ENCODE assay signal across 15 cellular contexts in genomic region chr10:4671451-4672145, GRCh38.
A peak's percentile ranks its signal among the peaks of the same experiment; 100 is the strongest.
DNase-seq lines count a peak whose midpoint lies in the region; TF ChIP-seq lines count a peak whose summit lies in the region.
"Had no signal": no experiment of that assay in that cellular context is flagged by ENCODE, and none has a peak within 500 bp of the region (broad histone marks: within the 10 kb centered on the region; RNA-seq: fewer than 3 reads in every experiment).

No MANE protein-coding gene starts in this region.

- in situ Hi-C loops in astrocyte of the spinal cord (cut with HindIII; ENCODE audit: low sequenced_read_pairs) = no loop called here

- H2AFZ ChIP-seq in mesenchymal stem cell (ENCODE audit: low read depth, low read length) (peak overlapping the region; percentile 36), H9 (ENCODE audit: low read length) (no peak overlapping the region)

- DNase-seq in AG04449 (ENCODE audit: low read depth, low spot score) (no peak), LHCN-M2 (ENCODE audit: low read depth) (peak; percentile 75), astrocyte of the spinal cord (ENCODE audit: low read depth, low spot score) (peak; percentile 84), mesenchymal stem cell (peak; percentile 72), H9 (no peak)
- DNase-seq in effector memory CD4-positive, alpha-beta T cell = no peak
- DNase-seq in stimulated activated CD4-positive, alpha-beta T cell treated with anti-CD3 and anti-CD28 coated beads, Interleukin-15, amount 100 ng/mL, for 24 hours = no peak
- DNase-seq in activated CD4-positive, alpha-beta memory T cell treated with anti-CD3 and anti-CD28 coated beads for 36 hours = no peak
- DNase-seq: activated CD4-positive, alpha-beta T cell treated with anti-CD3 and anti-CD28 coated beads for 36 hours; DND-41; endodermal cell; hypothalamus; NCI-H1930 had no signal

- H3K56ac ChIP-seq in H9 (ENCODE audit: insufficient read length, low read depth, low read length) = no peak overlapping the region

- peak overlapping the region; percentile 16 to 71 for H3K4ac ChIP-seq in mesenchymal stem cell (ENCODE audit: low read depth in 1 of 2, low read length in 2 of 2)
- no peak overlapping the region for H3K4ac ChIP-seq in H9 (ENCODE audit: low read depth, low read length)

- no peak for TF ChIP-seq CTCF in AG04449 (IDR thresholded peaks at IDR 0.05; ENCODE audit: insufficient read depth, low read length, missing control alignments)
- no peak for TF ChIP-seq CTCF in astrocyte of the spinal cord (IDR thresholded peaks at IDR 0.05; ENCODE audit: low read depth, low read length)
- TF ChIP-seq CTCF in H9 (conservative IDR thresholded peaks at IDR 0.05) = no peak

- no peak overlapping the region for H3K27ac Mint-ChIP-seq in H9
- H3K27ac Mint-ChIP-seq in activated CD4-positive, alpha-beta memory T cell treated with anti-CD3 and anti-CD28 coated beads for 36 hours = no peak overlapping the region
- H3K27ac Mint-ChIP-seq: activated CD4-positive, alpha-beta T cell treated with anti-CD3 and anti-CD28 coated beads for 36 hours; activated T-helper 17 cell treated with anti-CD3 and anti-CD28 coated beads, Interleukin-2, amount 50 U/mL, for 72 hours; endodermal cell; stimulated activated memory B cell treated with anti-CD40 and anti-IgM and Interleukin-4, amounts not matched to agents 10 μg/mL and 1 μg/mL and 100 μg/mL, for 72 hours had no signal

- H3K79me1 ChIP-seq in mesenchymal stem cell (replicated peaks; ENCODE audit: low read length, poor library complexity, severe bottlenecking) (peaks cover 3% of the 10 kb centered on the region), H9 (ENCODE audit: insufficient read depth, low read depth, low read length, poor library complexity, severe bottlenecking) (no peaks in the 10 kb centered on the region)

- H2BK12ac ChIP-seq in mesenchymal stem cell (ENCODE audit: low read length in 2 of 2) (peak overlapping the region in 1 of 2 experiments; percentile 37), H9 (ENCODE audit: insufficient read length, low read depth, low read length) (no peak overlapping the region)

- no peaks in the 10 kb centered on the region for H3K4me1 Mint-ChIP-seq in H9
- H3K4me1 Mint-ChIP-seq in activated CD4-positive, alpha-beta memory T cell treated with anti-CD3 and anti-CD28 coated beads for 36 hours (ENCODE audit: low read depth) = no peaks in the 10 kb centered on the region
- H3K4me1 Mint-ChIP-seq: activated CD4-positive, alpha-beta T cell treated with anti-CD3 and anti-CD28 coated beads for 36 hours; activated T-helper 17 cell treated with anti-CD3 and anti-CD28 coated beads, Interleukin-2, amount 50 U/mL, for 72 hours; endodermal cell; stimulated activated memory B cell treated with anti-CD40 and anti-IgM and Interleukin-4, amounts not matched to agents 10 μg/mL and 1 μg/mL and 100 μg/mL, for 72 hours had no signal

- H3K27me3 Mint-ChIP-seq in H9 (ENCODE audit: low read depth) = no peaks in the 10 kb centered on the region
- H3K27me3 Mint-ChIP-seq in activated CD4-positive, alpha-beta memory T cell treated with anti-CD3 and anti-CD28 coated beads for 36 hours = peaks cover 14% of the 10 kb centered on the region

- intact Hi-C loops in activated CD4-positive, alpha-beta memory T cell treated with anti-CD3 and anti-CD28 coated beads for 36 hours (cut with micrococcal nuclease) = no loop called here

- H2BK15ac ChIP-seq in mesenchymal stem cell (ENCODE audit: low read depth, poor library complexity, severe bottlenecking) (no peak overlapping the region), H9 (ENCODE audit: low read depth, low read length) (no peak overlapping the region)

- no peaks in the 10 kb centered on the region for H3K23me2 ChIP-seq in H9 (ENCODE audit: insufficient read length, low read depth, low read length, poor library complexity, severe bottlenecking)

- peak overlapping the region; percentile 70 for H3K27ac ChIP-seq in mesenchymal stem cell (ENCODE audit: low read length, poor library complexity, severe bottlenecking)
- H3K27ac ChIP-seq in effector memory CD4-positive, alpha-beta T cell (ENCODE audit: insufficient read depth, low read length, poor library complexity, severe bottlenecking) = no peak overlapping the region
- H3K27ac ChIP-seq in H9 (ENCODE audit: insufficient read length, low read depth, low read length) = no peak overlapping the region

- no peak overlapping the region for H4K5ac ChIP-seq in H9 (ENCODE audit: insufficient read length, low read depth, low read length)

- peaks cover 2% of the 10 kb centered on the region for H3K4me1 ChIP-seq in mesenchymal stem cell (ENCODE audit: control insufficient read depth, insufficient read depth, low read depth, low read length)
- H3K4me1 ChIP-seq in effector memory CD4-positive, alpha-beta T cell (ENCODE audit: control insufficient read depth, insufficient read depth, low read length, poor library complexity, severe bottlenecking) = no peaks in the 10 kb centered on the region
- no peaks in the 10 kb centered on the region for H3K4me1 ChIP-seq in H9 (ENCODE audit: insufficient read depth, low read length)

- H3K9me3 ChIP-seq in mesenchymal stem cell (ENCODE audit: control insufficient read depth, low read length) = peaks cover 10% of the 10 kb centered on the region
- H3K9me3 ChIP-seq in effector memory CD4-positive, alpha-beta T cell (ENCODE audit: control insufficient read depth, low read length) = no peaks in the 10 kb centered on the region
- H3K9me3 ChIP-seq in H9 (ENCODE audit: control insufficient read depth, low read depth, low read length) = no peaks in the 10 kb centered on the region

- no peaks in the 10 kb centered on the region for H3K9me3 Mint-ChIP-seq in H9
- H3K9me3 Mint-ChIP-seq in activated CD4-positive, alpha-beta memory T cell treated with anti-CD3 and anti-CD28 coated beads for 36 hours = no peaks in the 10 kb centered on the region
- H3K9me3 Mint-ChIP-seq: activated T-helper 17 cell treated with anti-CD3 and anti-CD28 coated beads, Interleukin-2, amount 50 U/mL, for 72 hours; endodermal cell had no signal

- H3K79me2 ChIP-seq in H9 (ENCODE audit: insufficient read depth, low read length) = no peaks in the 10 kb centered on the region

- H3K23ac ChIP-seq in mesenchymal stem cell (ENCODE audit: low read length in 2 of 2) = peak overlapping the region in 1 of 2 experiments; percentile 59
- no peak overlapping the region for H3K23ac ChIP-seq in H9 (ENCODE audit: insufficient read length, low read depth, low read length)

- H4K8ac ChIP-seq in mesenchymal stem cell (ENCODE audit: low read length) (peak overlapping the region; percentile 96), H9 (replicated peaks; ENCODE audit: insufficient read length, low read depth, low read length) (no peak overlapping the region)

- H3K9ac ChIP-seq in mesenchymal stem cell (ENCODE audit: low read length) = peak overlapping the region; percentile 20
- H3K9ac ChIP-seq in H9 (ENCODE audit: extremely low read depth, insufficient read length, low read length) = no peak overlapping the region

- H3K4me2 ChIP-seq in mesenchymal stem cell (ENCODE audit: low read length, poor library complexity, severe bottlenecking) = no peak overlapping the region
- no peak overlapping the region for H3K4me2 ChIP-seq in H9 (ENCODE audit: insufficient read depth, insufficient read length, low read length)

- POLR2A ChIA-PET in AG04449 (lab: Yijun Ruan, JAX) = interaction anchor here (0.6 kb wide), 1 partner anchor 29 kb away, joined by 4 read pairs; no protein-coding TSS in a partner anchor
- POLR2A ChIA-PET in activated CD4-positive, alpha-beta memory T cell treated with anti-CD3 and anti-CD28 coated beads for 36 hours (lab: Charles Lee) = no interaction called here

- H2BK5ac ChIP-seq in mesenchymal stem cell (ENCODE audit: low read depth, low read length, poor library complexity, severe bottlenecking) = no peak overlapping the region
- H2BK5ac ChIP-seq in H9 (ENCODE audit: insufficient read length, low read length) = no peak overlapping the region

- H3K27me3 ChIP-seq in mesenchymal stem cell (ENCODE audit: control insufficient read depth in 1 of 2, insufficient read depth in 1 of 2, low read length in 2 of 2) (no peaks in the 10 kb centered on the region), H9 (ENCODE audit: insufficient read depth, low read length) (no peaks in the 10 kb centered on the region)
- H3K27me3 ChIP-seq in effector memory CD4-positive, alpha-beta T cell (replicated peaks; ENCODE audit: control insufficient read depth, insufficient read depth, low read length, poor library complexity, severe bottlenecking) = no peaks in the 10 kb centered on the region

- no peak overlapping the region for H3T11ph ChIP-seq in H9 (ENCODE audit: low read length)

- CTCF ChIA-PET in AG04449 (lab: Yijun Ruan, JAX) = interaction anchor here (1.2 to 1.9 kb wide), 3 partner anchors 13 to 1474 kb away, joined by 3 to 4 read pairs (median 3); no protein-coding TSS in a partner anchor
- CTCF ChIA-PET in activated CD4-positive, alpha-beta memory T cell treated with anti-CD3 and anti-CD28 coated beads for 36 hours (lab: Charles Lee) = interaction anchor here (1.0 to 1.4 kb wide), 2 partner anchors 15 to 96 kb away, joined by 3 to 4 read pairs; no protein-coding TSS in a partner anchor

- WGBS in mesenchymal stem cell = 34% methylated on average over 8 of the region's 9 CpGs
- no CpG with 5 or more reads among the region's 9 CpGs for WGBS in H9 (ENCODE audit: extremely low coverage, insufficient read length, low lambda C conversion rate)

- no peak overlapping the region for H2BK20ac ChIP-seq in H9 (ENCODE audit: low read depth, low read length, poor library complexity, severe bottlenecking)

- no peak overlapping the region for H2AK5ac ChIP-seq in mesenchymal stem cell (ENCODE audit: low read length, severe bottlenecking)
- H2AK5ac ChIP-seq in H9 (ENCODE audit: insufficient read length, low read length) = no peak overlapping the region

- no peaks in the 10 kb centered on the region for H3K36me3 Mint-ChIP-seq in H9 (ENCODE audit: insufficient read depth in 1 of 3, low read depth in 3 of 3)
- no peaks in the 10 kb centered on the region for H3K36me3 Mint-ChIP-seq in activated CD4-positive, alpha-beta memory T cell treated with anti-CD3 and anti-CD28 coated beads for 36 hours
- H3K36me3 Mint-ChIP-seq: stimulated activated memory B cell treated with anti-CD40 and anti-IgM and Interleukin-4, amounts not matched to agents 10 μg/mL and 1 μg/mL and 100 μg/mL, for 72 hours had no signal

- H3K4me3 Mint-ChIP-seq in H9 = no peak overlapping the region
- H3K4me3 Mint-ChIP-seq in activated CD4-positive, alpha-beta memory T cell treated with anti-CD3 and anti-CD28 coated beads for 36 hours = no peak overlapping the region
- H3K4me3 Mint-ChIP-seq: activated CD4-positive, alpha-beta T cell treated with anti-CD3 and anti-CD28 coated beads for 36 hours; activated T-helper 17 cell treated with anti-CD3 and anti-CD28 coated beads, Interleukin-2, amount 50 U/mL, for 72 hours; endodermal cell; stimulated activated memory B cell treated with anti-CD40 and anti-IgM and Interleukin-4, amounts not matched to agents 10 μg/mL and 1 μg/mL and 100 μg/mL, for 72 hours had no signal

- peak overlapping the region; percentile 77 for H2BK120ac ChIP-seq in mesenchymal stem cell (ENCODE audit: low read depth, low read length)
- H2BK120ac ChIP-seq in H9 (ENCODE audit: low read depth, low read length, poor library complexity, severe bottlenecking) = no peak overlapping the region

- H3K14ac ChIP-seq in mesenchymal stem cell (ENCODE audit: low read length in 2 of 2) = no peak overlapping the region
- no peak overlapping the region for H3K14ac ChIP-seq in H9 (ENCODE audit: insufficient read depth, low read length)

- H3K18ac ChIP-seq in mesenchymal stem cell (ENCODE audit: low read depth in 1 of 2, low read length in 2 of 2) = peak overlapping the region; percentile 50 to 81
- H3K18ac ChIP-seq in H9 (ENCODE audit: insufficient read length, low read depth, low read length) = no peak overlapping the region

- H4K91ac ChIP-seq in mesenchymal stem cell (ENCODE audit: low read length) = peak overlapping the region; percentile 6
- H4K91ac ChIP-seq in H9 (ENCODE audit: insufficient read length, low read depth, low read length) = no peak overlapping the region

- H3K4me3 ChIP-seq in AG04449 (ENCODE audit: low read depth, low read length) (peak overlapping the region; percentile 28), astrocyte of the spinal cord (ENCODE audit: low read depth, low read length) (no peak overlapping the region), mesenchymal stem cell (ENCODE audit: insufficient read depth in 1 of 2, low read depth in 1 of 2, low read length in 2 of 2) (no peak overlapping the region)
- no peak overlapping the region for H3K4me3 ChIP-seq in effector memory CD4-positive, alpha-beta T cell (ENCODE audit: insufficient read depth, low read depth, low read length, poor library complexity, severe bottlenecking)

- H4K20me1 ChIP-seq in H9 (ENCODE audit: control insufficient read depth, insufficient read depth, insufficient read length) = no peaks in the 10 kb centered on the region

- H3K36me3 ChIP-seq in mesenchymal stem cell (ENCODE audit: control insufficient read depth in 1 of 2, insufficient read depth in 2 of 2, low read depth in 1 of 2, low read length in 2 of 2) = no peaks in the 10 kb centered on the region
- no peaks in the 10 kb centered on the region for H3K36me3 ChIP-seq in effector memory CD4-positive, alpha-beta T cell (ENCODE audit: control insufficient read depth, insufficient read depth, low read length)

Comparison
In these comparisons a context has a peak if more than half of its experiments do, and no peak if none do; other contexts are left out.
1. DNase-seq: peak in LHCN-M2 (single experiment), astrocyte of the spinal cord (single experiment) and mesenchymal stem cell (single experiment); none in AG04449 (single experiment), effector memory CD4-positive, alpha-beta T cell (0 of 3), stimulated activated CD4-positive, alpha-beta T cell treated with anti-CD3 and anti-CD28 coated beads, Interleukin-15, amount 100 ng/mL, for 24 hours (single experiment), H9 (single experiment) and activated CD4-positive, alpha-beta memory T cell treated with anti-CD3 and anti-CD28 coated beads for 36 hours (single experiment).